Comparison of ENCODE assay signal across 8 cellular contexts in the genomic region with DNA sequence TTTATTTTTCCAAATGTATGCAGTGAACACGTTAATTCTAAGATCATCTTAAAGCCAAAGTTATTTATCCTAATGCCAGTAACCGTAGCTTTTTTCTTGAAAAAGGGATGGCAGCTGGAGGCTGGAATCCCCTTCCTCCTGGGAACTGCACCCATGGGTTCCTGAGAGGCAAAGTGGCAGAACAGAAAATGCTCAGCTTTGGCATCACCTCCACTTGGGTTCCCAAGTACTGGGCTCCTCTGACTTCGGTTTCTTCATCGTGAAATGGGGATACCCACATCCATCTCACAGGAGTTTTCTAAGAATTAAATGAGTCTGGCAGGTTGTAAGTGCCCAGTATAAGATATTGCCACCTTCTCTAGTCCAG. TPM values are rescaled to one million over a fixed set of nuclear protein-coding genes. Genes with fewer than 3 reads are reported as not detected.
A peak's percentile ranks its signal among the peaks of the same experiment; 100 is the strongest.
DNase-seq lines count a peak whose midpoint lies in the region; ATAC-seq and TF ChIP-seq lines count a peak whose summit lies in the region.

No MANE protein-coding gene starts in this region.

- H4K5ac ChIP-seq in H9 (ENCODE audit: insufficient read length, low read depth, low read length) = no peak overlapping the region

- no peak overlapping the region for H3K4ac ChIP-seq in H9 (ENCODE audit: low read depth, low read length)

- H3K23ac ChIP-seq in H9 (ENCODE audit: insufficient read length, low read depth, low read length) = no peak overlapping the region

- H3K36me3 Mint-ChIP-seq in H9 (ENCODE audit: insufficient read depth in 1 of 3, low read depth in 3 of 3) = no peaks in the 10 kb centered on the region
- H3K36me3 Mint-ChIP-seq in glutamatergic neuron (ENCODE audit: unreplicated experiment) = no peaks in the 10 kb centered on the region
- no peaks in the 10 kb centered on the region for H3K36me3 Mint-ChIP-seq in stimulated activated effector memory CD8-positive, alpha-beta T cell treated with anti-CD3 and anti-CD28 coated beads, Interleukin-12 subunit alpha, Interleukin-12 subunit beta, amount 100 ng/mL, for 72 hours

- no peak for TF ChIP-seq POLR2A in erythroblast (IDR thresholded peaks at IDR 0.05; ENCODE audit: low read length)

- H2BK12ac ChIP-seq in H9 (ENCODE audit: insufficient read length, low read depth, low read length) = no peak overlapping the region

- H3K27me3 Mint-ChIP-seq in H9 (ENCODE audit: low read depth) (peaks cover 3% of the 10 kb centered on the region; the same call in 1 of the 2 replicates), glutamatergic neuron (ENCODE audit: unreplicated experiment) (no peaks in the 10 kb centered on the region)

- H3K4me1 ChIP-seq in ES-I3 (ENCODE audit: insufficient read depth, low read length) = peaks cover 4% of the 10 kb centered on the region
- no peaks in the 10 kb centered on the region for H3K4me1 ChIP-seq in H9 (ENCODE audit: insufficient read depth, low read length)
- peaks cover 6% of the 10 kb centered on the region for H3K4me1 ChIP-seq in RWPE2 (ENCODE audit: insufficient read depth, poor library complexity, severe bottlenecking)

- H3K27ac ChIP-seq in H9 (ENCODE audit: insufficient read length, low read depth, low read length) (no peak overlapping the region), RWPE2 (ENCODE audit: poor library complexity, severe bottlenecking) (peak overlapping the region; percentile 77)

- H2BK5ac ChIP-seq in H9 (ENCODE audit: insufficient read length, low read length) = no peak overlapping the region

- no peaks in the 10 kb centered on the region for H3K79me2 ChIP-seq in H9 (ENCODE audit: insufficient read depth, low read length)

- H3K18ac ChIP-seq in H9 (ENCODE audit: insufficient read length, low read depth, low read length) = no peak overlapping the region

- no peaks in the 10 kb centered on the region for H3K9me3 ChIP-seq in ES-I3 (ENCODE audit: control insufficient read depth, insufficient read depth, low read length)
- H3K9me3 ChIP-seq in H9 (ENCODE audit: control insufficient read depth, low read depth, low read length) = no peaks in the 10 kb centered on the region
- no peaks in the 10 kb centered on the region for H3K9me3 ChIP-seq in RWPE2 (ENCODE audit: severe bottlenecking)

- H3K4me3 ChIP-seq in RWPE2 (ENCODE audit: severe bottlenecking) = peak overlapping the region; percentile 45

- H2BK20ac ChIP-seq in H9 (ENCODE audit: low read depth, low read length, poor library complexity, severe bottlenecking) = no peak overlapping the region

- H3K23me2 ChIP-seq in H9 (ENCODE audit: insufficient read length, low read depth, low read length, poor library complexity, severe bottlenecking) = peaks cover 7% of the 10 kb centered on the region

- peaks cover 14 to 16% of the 10 kb centered on the region in 2 experiments for H3K4me1 Mint-ChIP-seq in H9
- H3K4me1 Mint-ChIP-seq in glutamatergic neuron (ENCODE audit: low read depth, unreplicated experiment) = no peaks in the 10 kb centered on the region
- H3K4me1 Mint-ChIP-seq in stimulated activated effector memory CD8-positive, alpha-beta T cell treated with anti-CD3 and anti-CD28 coated beads, Interleukin-12 subunit alpha, Interleukin-12 subunit beta, amount 100 ng/mL, for 72 hours = peaks cover 11% of the 10 kb centered on the region

- no peaks in the 10 kb centered on the region for H3K79me1 ChIP-seq in H9 (ENCODE audit: insufficient read depth, low read depth, low read length, poor library complexity, severe bottlenecking)

- H3K27me3 ChIP-seq in H9 (ENCODE audit: insufficient read depth, low read length) (no peaks in the 10 kb centered on the region), RWPE2 (ENCODE audit: insufficient read depth, poor library complexity, severe bottlenecking) (no peaks in the 10 kb centered on the region)

- H4K91ac ChIP-seq in H9 (ENCODE audit: insufficient read length, low read depth, low read length) = no peak overlapping the region

- no peak overlapping the region for H2AK5ac ChIP-seq in H9 (ENCODE audit: insufficient read length, low read length)

- DNase-seq in H9 = no peak
- no peak for DNase-seq in RWPE2 (ENCODE audit: low spot score)
- DNase-seq in glutamatergic neuron = no peak
- DNase-seq in stimulated activated effector memory CD8-positive, alpha-beta T cell treated with anti-CD3 and anti-CD28 coated beads, Interleukin-12 subunit alpha, Interleukin-12 subunit beta, amount 100 ng/mL, for 72 hours (ENCODE audit: low spot score in 2 of 2) = no peak
- DNase-seq in erythroblast (lab: John Stamatoyannopoulos, UW) = no peak
- no peak for DNase-seq in HCEC 1CT
- no peak for DNase-seq in hippocampal formation (lab: John Stamatoyannopoulos, UW)

- H3K36me3 ChIP-seq in ES-I3 (ENCODE audit: insufficient read depth, low read length) (no peaks in the 10 kb centered on the region), RWPE2 (ENCODE audit: low read depth) (no peaks in the 10 kb centered on the region)

- peak overlapping the region in 1 of 3 experiments; percentile 61; a peak in 2 of 7 replicates for H3K27ac Mint-ChIP-seq in H9
- no peak overlapping the region for H3K27ac Mint-ChIP-seq in glutamatergic neuron (ENCODE audit: unreplicated experiment)
- peak overlapping the region; percentile 91 for H3K27ac Mint-ChIP-seq in stimulated activated effector memory CD8-positive, alpha-beta T cell treated with anti-CD3 and anti-CD28 coated beads, Interleukin-12 subunit alpha, Interleukin-12 subunit beta, amount 100 ng/mL, for 72 hours

- H4K20me1 ChIP-seq in H9 (ENCODE audit: control insufficient read depth, insufficient read depth, insufficient read length) = no peaks in the 10 kb centered on the region

- H4K8ac ChIP-seq in H9 (replicated peaks; ENCODE audit: insufficient read length, low read depth, low read length) = no peak overlapping the region

- peak overlapping the region; percentile 54; the same call in 1 of the 2 replicates for H3K9ac ChIP-seq in ES-I3 (ENCODE audit: low read depth, low read length)
- no peak overlapping the region for H3K9ac ChIP-seq in H9 (ENCODE audit: extremely low read depth, insufficient read length, low read length)

- no peak overlapping the region for H3K14ac ChIP-seq in H9 (ENCODE audit: insufficient read depth, low read length)

- H3K4me3 Mint-ChIP-seq in H9 = peak overlapping the region; percentile 75 to 79
- peak overlapping the region; percentile 85 for H3K4me3 Mint-ChIP-seq in glutamatergic neuron (ENCODE audit: unreplicated experiment)
- H3K4me3 Mint-ChIP-seq in stimulated activated effector memory CD8-positive, alpha-beta T cell treated with anti-CD3 and anti-CD28 coated beads, Interleukin-12 subunit alpha, Interleukin-12 subunit beta, amount 100 ng/mL, for 72 hours = peak overlapping the region; percentile 81

- no CpG with 5 or more reads among the region's 4 CpGs for WGBS in H9 (ENCODE audit: extremely low coverage, insufficient read length, low lambda C conversion rate)

- no peak overlapping the region for H2BK15ac ChIP-seq in H9 (ENCODE audit: low read depth, low read length)

- no peak for TF ChIP-seq CTCF in H9 (conservative IDR thresholded peaks at IDR 0.05)
- no peak for TF ChIP-seq CTCF in RWPE2 (IDR thresholded peaks at IDR 0.05; ENCODE audit: poor library complexity, severe bottlenecking)
- TF ChIP-seq CTCF in glutamatergic neuron (IDR thresholded peaks at IDR 0.05; ENCODE audit: partially characterized antibody, unreplicated experiment) = no peak

- H3K9me3 Mint-ChIP-seq in H9 = no peaks in the 10 kb centered on the region
- no peaks in the 10 kb centered on the region for H3K9me3 Mint-ChIP-seq in glutamatergic neuron (ENCODE audit: unreplicated experiment)
- no peaks in the 10 kb centered on the region for H3K9me3 Mint-ChIP-seq in stimulated activated effector memory CD8-positive, alpha-beta T cell treated with anti-CD3 and anti-CD28 coated beads, Interleukin-12 subunit alpha, Interleukin-12 subunit beta, amount 100 ng/mL, for 72 hours

- H3K4me2 ChIP-seq in H9 (ENCODE audit: insufficient read depth, insufficient read length, low read length) = peak overlapping the region; percentile 62

- H3T11ph ChIP-seq in H9 (ENCODE audit: low read length) = no peak overlapping the region

- no peak overlapping the region for H3K56ac ChIP-seq in H9 (ENCODE audit: insufficient read length, low read depth, low read length)

- peak; percentile 17 for ATAC-seq in RWPE2 (ENCODE audit: low read depth)
- ATAC-seq in stimulated activated effector memory CD8-positive, alpha-beta T cell treated with anti-CD3 and anti-CD28 coated beads, Interleukin-12 subunit alpha, Interleukin-12 subunit beta, amount 100 ng/mL, for 72 hours = peak; percentile 4

- no peak overlapping the region for H2AFZ ChIP-seq in H9 (ENCODE audit: low read length)

- no peak overlapping the region for H2BK120ac ChIP-seq in H9 (ENCODE audit: low read depth, low read length, poor library complexity, severe bottlenecking)

RNA-seq across cellular contexts. Expression of gene DDX43, which starts 6.2 kb away (rescaled TPM):
- total RNA-seq in H9 (2021) (0.33 TPM in 1 of 2 replicates, not detected in the other), glutamatergic neuron (ENCODE audit: unreplicated experiment) (not detected)

RNA-seq across cellular contexts. Expression of gene OOEP, which starts 18.7 kb away (rescaled TPM):
- total RNA-seq in H9 (2021) = not detected in 2 replicates
- not detected for total RNA-seq in glutamatergic neuron (ENCODE audit: unreplicated experiment)

RNA-seq across cellular contexts. Expression of gene KHDC3L, which starts 26.0 kb away (rescaled TPM):
- total RNA-seq in H9 (2021) (0.22 TPM in 1 of 2 replicates, not detected in the other), glutamatergic neuron (ENCODE audit: unreplicated experiment) (not detected)

RNA-seq across cellular contexts. Expression of gene DPPA5, which starts 34.3 kb away (rescaled TPM):
- total RNA-seq in H9 (2021) (1.2 TPM in 2 replicates), glutamatergic neuron (ENCODE audit: unreplicated experiment) (not detected)
